32 cellular contexts compared by ENCODE assay signal in the genomic region with DNA sequence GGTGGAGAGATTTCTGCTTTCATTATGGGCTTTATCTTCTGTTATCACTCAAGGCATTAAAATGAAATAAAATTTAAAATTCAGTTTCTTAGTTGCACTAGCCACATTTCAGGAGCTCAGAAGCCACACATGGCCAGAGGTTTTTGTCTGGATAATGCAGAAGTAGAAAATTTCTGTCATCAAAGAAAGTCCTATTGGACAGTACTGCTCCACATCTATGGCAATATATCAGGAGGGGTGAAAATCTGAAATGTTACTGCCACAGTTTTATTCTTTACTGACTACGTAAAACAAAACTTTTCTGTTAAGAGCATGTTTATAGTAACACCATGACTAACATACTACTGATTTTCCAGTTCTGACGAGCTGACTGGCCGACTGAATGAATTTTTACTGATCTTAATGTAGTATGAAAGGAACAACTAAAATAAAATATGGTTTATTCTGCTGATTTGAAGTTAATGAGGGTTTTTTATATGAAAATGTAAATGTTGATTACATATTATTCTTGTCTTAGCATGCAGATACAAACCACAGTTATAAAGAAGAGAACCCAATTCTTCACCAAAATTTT.
DNase-seq lines count a peak whose midpoint lies in the region; ATAC-seq and TF ChIP-seq lines count a peak whose summit lies in the region.
"Had no signal": no experiment of that assay in that cellular context is flagged by ENCODE, and none has a peak within 500 bp of the region (broad histone marks: within the 10 kb centered on the region; RNA-seq: fewer than 3 reads in every experiment).

No MANE protein-coding gene starts in this region.

- H3K9ac ChIP-seq in SK-N-SH (peak overlapping the region; percentile 24; the same call in 1 of the 2 replicates), fibroblast of lung (ENCODE audit: insufficient read depth, low read length) (no peak overlapping the region), skeletal muscle satellite cell (ENCODE audit: low read depth, low read length) (peak overlapping the region; percentile 44)
- H3K9ac ChIP-seq: BLaER1 treated with 17β-estradiol and CSF1 and Interleukin-3, amounts not matched to agents 10 nM and 100 nM had no signal

- no peaks in the 10 kb centered on the region for H3K9me2 ChIP-seq in SK-N-SH

- H3K4me1 ChIP-seq in SK-N-SH (ENCODE audit: control insufficient read depth in 1 of 2, insufficient read depth in 2 of 2, low read depth in 1 of 2, low read length in 1 of 2) (peaks cover 0 to 21% of the 10 kb centered on the region in 2 experiments; a peak in 2 of 4 replicates), fibroblast of lung (ENCODE audit: control insufficient read depth, extremely low read depth, insufficient read depth, low read length) (no peaks in the 10 kb centered on the region), skeletal muscle satellite cell (ENCODE audit: control insufficient read depth, insufficient read depth, low read length) (peaks cover 10% of the 10 kb centered on the region)
- H3K4me1 ChIP-seq: BLaER1 treated with 17β-estradiol and CSF1 and Interleukin-3, amounts not matched to agents 10 nM and 100 nM; colonic mucosa; spleen had no signal

- H3K27me3 ChIP-seq in SK-N-SH (ENCODE audit: insufficient read depth), result no peaks in the 10 kb centered on the region
- H3K27me3 ChIP-seq in fibroblast of lung (ENCODE audit: control insufficient read depth, insufficient read depth, low read length), result no peaks in the 10 kb centered on the region
- no peaks in the 10 kb centered on the region for H3K27me3 ChIP-seq in skeletal muscle satellite cell (ENCODE audit: control insufficient read depth, insufficient read depth, low read length)
- H3K27me3 ChIP-seq: BLaER1 treated with 17β-estradiol and CSF1 and Interleukin-3, amounts not matched to agents 10 nM and 100 nM; colonic mucosa; spleen had no signal

- H4K20me1 ChIP-seq in SK-N-SH (ENCODE audit: insufficient read depth) (no peaks in the 10 kb centered on the region), fibroblast of lung (ENCODE audit: control insufficient read depth, extremely low read depth, insufficient read depth, low read length) (no peaks in the 10 kb centered on the region)
- H4K20me1 ChIP-seq: BLaER1 treated with 17β-estradiol and CSF1 and Interleukin-3, amounts not matched to agents 10 nM and 100 nM had no signal

- H3K4me2 ChIP-seq in SK-N-SH (peak overlapping the region; percentile 46), fibroblast of lung (ENCODE audit: extremely low read depth, insufficient read depth, low read length) (peak overlapping the region; percentile 44), skeletal muscle satellite cell (ENCODE audit: low read length) (peak overlapping the region; percentile 58)
- H3K4me2 ChIP-seq: BLaER1 treated with 17β-estradiol and CSF1 and Interleukin-3, amounts not matched to agents 10 nM and 100 nM had no signal

- H3K9me3 ChIP-seq in SK-N-SH (no peaks in the 10 kb centered on the region), fibroblast of lung (ENCODE audit: control insufficient read depth, insufficient read depth, low read depth, low read length) (no peaks in the 10 kb centered on the region), skeletal muscle satellite cell (replicated peaks; ENCODE audit: low read length) (no peaks in the 10 kb centered on the region)
- H3K9me3 ChIP-seq: colonic mucosa, thoracic aorta had no signal

- H3K27ac ChIP-seq in SK-N-SH (ENCODE audit: low read depth in 2 of 2, low read length in 1 of 2) (peak overlapping the region in 1 of 2 experiments; percentile 64; a peak in 3 of 4 replicates), fibroblast of lung (ENCODE audit: insufficient read depth, low read length) (peak overlapping the region; percentile 10)
- H3K27ac ChIP-seq: BLaER1 treated with 17β-estradiol and CSF1 and Interleukin-3, amounts not matched to agents 10 nM and 100 nM; colonic mucosa; epithelial cell of prostate; spleen; thoracic aorta had no signal

- ATAC-seq in GM18505 (IDR thresholded peaks at IDR 0.05; ENCODE audit: unreplicated experiment) (no peak), HG03108 (IDR thresholded peaks at IDR 0.05; ENCODE audit: unreplicated experiment) (no peak), HG02840 (IDR thresholded peaks at IDR 0.05; ENCODE audit: low FRiP score, unreplicated experiment) (no peak)
- ATAC-seq: activated naive CD4-positive, alpha-beta T cell treated with anti-CD3 and anti-CD28 coated beads, Interleukin-2, amount 50 U/mL, for 72 hours; HCT116; right cardiac atrium; stimulated activated naive CD8-positive, alpha-beta T cell treated with anti-CD3 and anti-CD28 coated beads, Interleukin-15, amount 100 ng/mL, for 72 hours had no signal

- POLR2A ChIA-PET in SK-N-SH (lab: Yijun Ruan, JAX), result no interaction called here

- TF ChIP-seq CTCF in SK-N-SH (IDR thresholded peaks at IDR 0.05) (no peak), fibroblast of lung (conservative IDR thresholded peaks at IDR 0.05 in 1 of 2, IDR thresholded peaks at IDR 0.05 in 1 of 2; ENCODE audit: low read depth in 1 of 2, low read length in 2 of 2) (no peak)

- no peak for TF ChIP-seq POLR2A in GM18505 (IDR thresholded peaks at IDR 0.05; ENCODE audit: borderline replicate concordance, extremely low read depth, insufficient read depth, insufficient read length)

- H3F3A ChIP-seq in SK-N-SH (replicated peaks; ENCODE audit: insufficient read depth), result no peaks in the 10 kb centered on the region

- 80% methylated on average over 3 of the region's 3 CpGs for WGBS in SK-N-SH (ENCODE audit: low lambda C conversion rate)

- DNase-seq in ELR (ENCODE audit: low read depth) (peak; percentile 44), SK-N-SH (no peak), fibroblast of lung (ENCODE audit: low read depth in 2 of 2) (peak; percentile 6 to 64)
- DNase-seq: activated CD4-positive, alpha-beta T cell treated with anti-CD3 and anti-CD28 coated beads for 4 hours; activated CD8-positive, alpha-beta memory T cell treated with anti-CD3 and anti-CD28 coated beads for 24 hours; activated T-cell treated with anti-CD3 and anti-CD28 coated beads for 4 hours; anterior cingulate cortex; colonic mucosa; DMS153; effector CD8-positive, alpha-beta T cell; head of caudate nucleus; midbrain; naive B cell; NCI-H1930; NCI-H2171 treated with DMSO at 0.1 percent for 48 hours; NCI-H524; NK-92 treated with Interleukin-12 subunit alpha and Interleukin-12 subunit beta, amount 100 ng/mL, for 24 hours; right cardiac atrium; Right ventricle myocardium superior; spleen; stimulated activated CD4-positive, alpha-beta T cell treated with anti-CD3 and anti-CD28 coated beads, Interleukin-2, amount 100 ng/mL, for 24 hours; stimulated activated CD8-positive, alpha-beta memory T cell treated with anti-CD3 and anti-CD28 coated beads, Interleukin-4, amount 100 ng/mL, for 48 hours; stimulated activated naive CD8-positive, alpha-beta T cell treated with anti-CD3 and anti-CD28 coated beads, Interleukin-15, amount 100 ng/mL, for 72 hours had no signal

- H3K36me3 ChIP-seq in SK-N-SH (replicated peaks in 1 of 2; ENCODE audit: control insufficient read depth in 1 of 2, insufficient read depth in 2 of 2, low read length in 1 of 2) (no peaks in the 10 kb centered on the region), fibroblast of lung (ENCODE audit: control insufficient read depth, insufficient read depth, low read length) (no peaks in the 10 kb centered on the region), skeletal muscle satellite cell (ENCODE audit: insufficient read depth, low read length) (no peaks in the 10 kb centered on the region)
- H3K36me3 ChIP-seq: BLaER1 treated with 17β-estradiol and CSF1 and Interleukin-3, amounts not matched to agents 10 nM and 100 nM; colonic mucosa; spleen; thoracic aorta had no signal

- CTCF ChIA-PET in SK-N-SH (lab: Yijun Ruan, JAX), result no interaction called here

- no peaks in the 10 kb centered on the region for H3K79me2 ChIP-seq in SK-N-SH (ENCODE audit: insufficient read depth)
- H3K79me2 ChIP-seq in fibroblast of lung (ENCODE audit: control insufficient read depth, insufficient read depth, low read length), result no peaks in the 10 kb centered on the region

- no peak overlapping the region for H3K4me3 ChIP-seq in SK-N-SH (ENCODE audit: low read depth in 2 of 2, low read length in 1 of 2)
- H3K4me3 ChIP-seq in fibroblast of lung (replicated peaks in 1 of 4; ENCODE audit: control extremely low read depth in 1 of 4, insufficient read depth in 1 of 4, low read depth in 3 of 4, low read length in 4 of 4), result peak overlapping the region in 1 of 4 experiments; percentile 17
- H3K4me3 ChIP-seq in skeletal muscle satellite cell (ENCODE audit: low read length), result no peak overlapping the region
- H3K4me3 ChIP-seq: BLaER1 treated with 17β-estradiol and CSF1 and Interleukin-3, amounts not matched to agents 10 nM and 100 nM; colonic mucosa; spleen; thoracic aorta had no signal

- TF ChIP-seq RAD21 in SK-N-SH (IDR thresholded peaks at IDR 0.05; ENCODE audit: low read length), result no peak

- no peak for TF ChIP-seq EP300 in SK-N-SH (IDR thresholded peaks at IDR 0.05; ENCODE audit: borderline replicate concordance in 1 of 2, low read depth in 1 of 2, low read length in 1 of 2)

- peak overlapping the region; percentile 80 for H2AFZ ChIP-seq in SK-N-SH (ENCODE audit: low read depth)
- no peak overlapping the region for H2AFZ ChIP-seq in fibroblast of lung (ENCODE audit: low read length)

TF ChIP-seq in SK-N-SH, 30 proteins besides CTCF, POLR2A, EP300 and RAD21:
- no peak for TF ChIP-seq YY1 (IDR thresholded peaks at IDR 0.05; ENCODE audit: low read depth)
- no peak for TF ChIP-seq TCF12 (IDR thresholded peaks at IDR 0.05)
- TF ChIP-seq FOSL2 (IDR thresholded peaks at IDR 0.05; ENCODE audit: borderline replicate concordance, low read depth), result no peak
- no peak for TF ChIP-seq EZH2phosphoT487 (IDR thresholded peaks at IDR 0.05; ENCODE audit: borderline replicate concordance, low read depth)
- TF ChIP-seq, protein P1, sequence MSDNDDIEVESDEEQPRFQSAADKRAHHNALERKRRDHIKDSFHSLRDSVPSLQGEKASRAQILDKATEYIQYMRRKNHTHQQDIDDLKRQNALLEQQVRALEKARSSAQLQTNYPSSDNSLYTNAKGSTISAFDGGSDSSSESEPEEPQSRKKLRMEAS (IDR thresholded peaks at IDR 0.05; ENCODE audit: low read depth), result no peak
- no peak for TF ChIP-seq GABPA (IDR thresholded peaks at IDR 0.05; ENCODE audit: low read depth)
